In the genomic region with DNA sequence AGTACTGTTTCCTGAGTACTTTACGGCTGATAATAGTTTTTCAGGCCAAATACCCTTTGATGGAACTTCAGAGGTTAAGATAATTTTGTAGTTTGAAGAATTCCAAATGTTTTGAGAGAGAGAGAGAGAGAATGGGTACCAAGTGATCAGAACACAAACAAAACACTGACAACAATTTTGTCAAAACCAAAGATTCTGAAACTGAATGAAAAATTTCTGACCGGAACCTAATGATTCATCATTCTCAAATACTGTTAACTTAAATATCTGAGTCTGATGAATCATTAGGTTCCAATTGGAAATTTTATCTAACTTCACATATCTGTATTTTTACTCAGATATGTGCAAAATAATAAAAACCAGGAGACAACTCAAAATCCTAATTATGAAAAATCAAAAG, we compare ENCODE assay signal across 19 cellular contexts. TPM values are rescaled to one million over a fixed set of nuclear protein-coding genes. Genes with fewer than 3 reads are reported as not detected.
DNase-seq lines count a peak whose midpoint lies in the region; ATAC-seq and TF ChIP-seq lines count a peak whose summit lies in the region.
"Had no signal": no experiment of that assay in that cellular context is flagged by ENCODE, and none has a peak within 500 bp of the region (broad histone marks: within the 10 kb centered on the region; RNA-seq: fewer than 3 reads in every experiment).

No MANE protein-coding gene starts in this region.

- ATAC-seq in activated naive CD8-positive, alpha-beta T cell treated with anti-CD3 and anti-CD28 coated beads, Interleukin-2, amount 50 U/mL, for 24 hours = no peak
- ATAC-seq: GM12878 had no signal

- peaks cover 11% of the 10 kb centered on the region for H3K36me3 Mint-ChIP-seq in Caco-2 (ENCODE audit: insufficient read depth, unreplicated experiment)
- peaks cover 3% of the 10 kb centered on the region; the same call in 1 of the 2 replicates for H3K36me3 Mint-ChIP-seq in HFFc6 (ENCODE audit: low read depth)
- peaks cover 6% of the 10 kb centered on the region for H3K36me3 Mint-ChIP-seq in activated naive CD8-positive, alpha-beta T cell treated with anti-CD3 and anti-CD28 coated beads, Interleukin-2, amount 50 U/mL, for 24 hours (ENCODE audit: low read depth)
- no peaks in the 10 kb centered on the region for H3K36me3 Mint-ChIP-seq in chondrocyte (ENCODE audit: low read depth)

- CTCF ChIA-PET in Caco-2 (lab: Charles Lee) (no interaction called here), OCI-LY7 (lab: Charles Lee; ENCODE audit: unreplicated experiment) (no interaction called here)

- H3K27ac ChIP-seq in OCI-LY7 (ENCODE audit: low read depth, low read length, poor library complexity, severe bottlenecking) = no peak overlapping the region

- H3K27ac Mint-ChIP-seq in Caco-2 (ENCODE audit: unreplicated experiment) (peak overlapping the region; percentile 30), HFFc6 (peak overlapping the region; percentile 37), chondrocyte (ENCODE audit: unreplicated experiment) (no peak overlapping the region)
- peak overlapping the region; percentile 12 for H3K27ac Mint-ChIP-seq in activated naive CD8-positive, alpha-beta T cell treated with anti-CD3 and anti-CD28 coated beads, Interleukin-2, amount 50 U/mL, for 24 hours
- H3K27ac Mint-ChIP-seq: B cell had no signal

- H3K27me3 ChIP-seq in Caco-2 (replicated peaks; ENCODE audit: control insufficient read depth, insufficient read depth, low read length) = no peaks in the 10 kb centered on the region

- H2AFZ ChIP-seq in OCI-LY7 (ENCODE audit: low read length) = no peak overlapping the region

- H3K9me3 ChIP-seq in Caco-2 = no peaks in the 10 kb centered on the region
- H3K9me3 ChIP-seq in OCI-LY7 (ENCODE audit: low read length) = peaks cover 9% of the 10 kb centered on the region; the same call in 1 of the 2 replicates

- H3K4me1 Mint-ChIP-seq in Caco-2 (ENCODE audit: low read depth, unreplicated experiment) = peaks cover 30% of the 10 kb centered on the region
- H3K4me1 Mint-ChIP-seq in HFFc6 (ENCODE audit: low read depth) = peaks cover 39% of the 10 kb centered on the region
- H3K4me1 Mint-ChIP-seq in activated naive CD8-positive, alpha-beta T cell treated with anti-CD3 and anti-CD28 coated beads, Interleukin-2, amount 50 U/mL, for 24 hours = peaks cover 44% of the 10 kb centered on the region
- H3K4me1 Mint-ChIP-seq in chondrocyte (ENCODE audit: low read depth) = peaks cover 13% of the 10 kb centered on the region

- peaks cover 57% of the 10 kb centered on the region for H3K79me2 ChIP-seq in OCI-LY7 (ENCODE audit: insufficient read depth, low read depth, low read length)

- TF ChIP-seq CTCF in Caco-2 (IDR thresholded peaks at IDR 0.05; ENCODE audit: insufficient read depth in 1 of 2, low read depth in 1 of 2, low read length in 1 of 2, severe bottlenecking in 1 of 2, unreplicated experiment in 1 of 2) (no peak), HFFc6 (IDR thresholded peaks at IDR 0.05) (no peak), chondrocyte (IDR thresholded peaks at IDR 0.05) (no peak), OCI-LY7 (conservative IDR thresholded peaks at IDR 0.05; ENCODE audit: low read length) (no peak)

- H3K27me3 Mint-ChIP-seq in Caco-2 (ENCODE audit: insufficient read depth, unreplicated experiment) (no peaks in the 10 kb centered on the region), HFFc6 (ENCODE audit: insufficient read depth) (peaks cover 2% of the 10 kb centered on the region; the same call in 1 of the 2 replicates), chondrocyte (ENCODE audit: low read depth) (no peaks in the 10 kb centered on the region)
- H3K27me3 Mint-ChIP-seq in activated naive CD8-positive, alpha-beta T cell treated with anti-CD3 and anti-CD28 coated beads, Interleukin-2, amount 50 U/mL, for 24 hours = no peaks in the 10 kb centered on the region
- H3K27me3 Mint-ChIP-seq: B cell; CD4-positive, alpha-beta memory T cell had no signal

- DNase-seq in Caco-2 (no peak), HFFc6 (no peak), iris pigment epithelial cell (ENCODE audit: low read depth) (peak; percentile 43), chondrocyte (ENCODE audit: low spot score) (no peak), OCI-LY7 (ENCODE audit: low spot score) (no peak), LoVo (ENCODE audit: low spot score) (no peak)
- no peak for DNase-seq in activated naive CD8-positive, alpha-beta T cell treated with anti-CD3 and anti-CD28 coated beads, Interleukin-2, amount 50 U/mL, for 24 hours
- DNase-seq: CD4-positive, alpha-beta memory T cell; DMS79 treated with DMSO at 0.1 percent for 48 hours; GDM1; Karpas-422; MM.1S; NCI-H1105; NCI-H1694 treated with DMSO at 0.1 percent for 48 hours; NCI-H345; NCI-H526; RPMI8226 had no signal

- H3K4me1 ChIP-seq in Caco-2 (peaks cover 27% of the 10 kb centered on the region), OCI-LY7 (ENCODE audit: insufficient read depth, low read length, poor library complexity, severe bottlenecking) (peaks cover 10% of the 10 kb centered on the region)

- H3K36me3 ChIP-seq in Caco-2 (ENCODE audit: control insufficient read depth, insufficient read depth, low read length) = no peaks in the 10 kb centered on the region
- peaks cover 11% of the 10 kb centered on the region for H3K36me3 ChIP-seq in OCI-LY7 (ENCODE audit: insufficient read depth, low read length)

- intact Hi-C loops in Caco-2 (cut with micrococcal nuclease; ENCODE audit: unreplicated experiment) = no loop called here
- intact Hi-C loops in OCI-LY7 (cut with micrococcal nuclease; ENCODE audit: unreplicated experiment) = no loop called here

- H3K4me3 Mint-ChIP-seq in Caco-2 (ENCODE audit: unreplicated experiment) (no peak overlapping the region), HFFc6 (peak overlapping the region; percentile 53), chondrocyte (ENCODE audit: unreplicated experiment) (no peak overlapping the region)
- H3K4me3 Mint-ChIP-seq in activated naive CD8-positive, alpha-beta T cell treated with anti-CD3 and anti-CD28 coated beads, Interleukin-2, amount 50 U/mL, for 24 hours = peak overlapping the region; percentile 5
- H3K4me3 Mint-ChIP-seq: B cell had no signal

- no peaks in the 10 kb centered on the region for H3K9me2 ChIP-seq in OCI-LY7 (ENCODE audit: insufficient read depth, low read length)

- POLR2A ChIA-PET in Caco-2 (lab: Charles Lee) (no interaction called here), OCI-LY7 (lab: Charles Lee) (no interaction called here)

- H3K4me3 ChIP-seq in Caco-2 (ENCODE audit: low read depth, low read length) = no peak overlapping the region
- H3K4me3 ChIP-seq in OCI-LY7 (ENCODE audit: low read depth, low read length, poor library complexity, severe bottlenecking) = no peak overlapping the region
- H3K4me3 ChIP-seq: GM12878 had no signal

- no peak overlapping the region for H3K4me2 ChIP-seq in OCI-LY7 (ENCODE audit: low read length)

- H3K9me3 Mint-ChIP-seq in Caco-2 (ENCODE audit: unreplicated experiment) = no peaks in the 10 kb centered on the region
- no peaks in the 10 kb centered on the region for H3K9me3 Mint-ChIP-seq in HFFc6
- no peaks in the 10 kb centered on the region for H3K9me3 Mint-ChIP-seq in activated naive CD8-positive, alpha-beta T cell treated with anti-CD3 and anti-CD28 coated beads, Interleukin-2, amount 50 U/mL, for 24 hours
- no peaks in the 10 kb centered on the region for H3K9me3 Mint-ChIP-seq in chondrocyte (ENCODE audit: low read depth)
- H3K9me3 Mint-ChIP-seq: CD4-positive, alpha-beta memory T cell had no signal

- H4K20me1 ChIP-seq in OCI-LY7 (ENCODE audit: insufficient read depth, low read length) = no peaks in the 10 kb centered on the region

- BruUV-seq in Caco-2 (replicated peaks; lab: Mats Ljungman, UMichigan) (no TSS peak), OCI-LY7 (replicated peaks; lab: Mats Ljungman, UMichigan) (no TSS peak)

RNA-seq across cellular contexts. Expression of a gene that starts 4.0 kb away (rescaled TPM):
- 11.5 and 15.2 TPM in 2 replicates for total RNA-seq in Caco-2 (2022)
- total RNA-seq in HFFc6 (2021; fragmentation: NEBNext Ultra II Directional; extraction: Animal tissue kit (Norgen Biotek cat#: 25700)) = 10 to 100 TPM in 5 of 6 experiments, 1 to 10 TPM in 1; 9.7 to 15.7 (median 12.7) TPM
- 11.3 to 11.8 TPM (median 11.6 TPM) in 3 replicates for total RNA-seq in chondrocyte
- total RNA-seq in OCI-LY7 (2014; rRNA removed; shearing (Covaris generic)) = 9.1 and 32.0 TPM in 2 replicates
- total RNA-seq in OCI-LY7 (2022) = 18.3 and 23.2 TPM in 2 replicates

RNA-seq across cellular contexts. Expression of a gene that starts 4.2 kb away (rescaled TPM):
- total RNA-seq in Caco-2 (2022) = 192 and 230 TPM in 2 replicates
- 10 to 100 TPM; 58.4 to 71.6 (median 67.9) TPM for total RNA-seq in HFFc6 (2021; fragmentation: NEBNext Ultra II Directional; extraction: Animal tissue kit (Norgen Biotek cat#: 25700))
- 34.8 to 41.1 TPM (median 36.1 TPM) in 3 replicates for total RNA-seq in chondrocyte
- 70.5 and 71.8 TPM in 2 replicates for total RNA-seq in OCI-LY7 (2014; rRNA removed; shearing (Covaris generic))
- 74.0 and 81.1 TPM in 2 replicates for total RNA-seq in OCI-LY7 (2022)

Comparison
In these comparisons a context has a peak if more than half of its experiments do, and no peak if none do; other contexts are left out.
1. H3K4me3 Mint-ChIP-seq: peak in HFFc6 (single experiment) and activated naive CD8-positive, alpha-beta T cell treated with anti-CD3 and anti-CD28 coated beads, Interleukin-2, amount 50 U/mL, for 24 hours (single experiment); none in Caco-2 (single experiment) and chondrocyte (single experiment).